14 cellular contexts compared by ENCODE assay signal in the genomic region with DNA sequence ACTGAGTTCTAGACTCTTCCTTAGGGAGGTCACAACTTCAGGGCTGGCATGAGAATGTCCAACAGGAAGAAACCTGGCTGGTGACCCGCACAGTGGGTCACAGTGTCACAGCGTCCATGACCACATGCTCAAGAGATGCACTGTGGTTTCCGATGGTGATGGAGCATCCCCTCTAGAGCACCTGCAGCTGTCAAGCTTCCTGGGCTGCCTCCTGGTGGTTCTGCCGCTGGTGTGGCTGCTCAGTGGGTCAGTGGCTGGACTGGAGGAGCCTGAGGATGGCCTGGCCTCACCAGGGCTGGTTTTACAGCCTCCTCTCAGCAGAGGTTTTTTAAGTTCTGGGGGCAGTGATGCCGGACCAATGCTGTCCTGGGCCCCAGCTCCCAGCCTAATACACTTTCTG.
"Had no signal": no experiment of that assay in that cellular context is flagged by ENCODE, and none has a peak within 500 bp of the region (broad histone marks: within the 10 kb centered on the region; RNA-seq: fewer than 3 reads in every experiment).

No MANE protein-coding gene starts in this region.

- H3K9me3 Mint-ChIP-seq: activated naive CD4-positive, alpha-beta T cell treated with anti-CD3 and anti-CD28 coated beads, Interleukin-2, amount 10 ng/mL, durations not matched to agents 7 days and 5 days; activated T-helper 2 cell treated with anti-CD3 and anti-CD28 coated beads, Interferon-gamma antibody, Interleukin-2, Interleukin-4, amounts not matched to agents 10 μg/mL and 5 μg/mL and 100 μg/mL, durations not matched to agents 14 hours and 24 hours and 36 hours; neural crest cell had no signal

- H3K4me1 Mint-ChIP-seq: activated naive CD4-positive, alpha-beta T cell treated with anti-CD3 and anti-CD28 coated beads, Interleukin-2, amount 10 ng/mL, durations not matched to agents 7 days and 5 days had no signal

- H3K4me3 Mint-ChIP-seq: activated naive CD4-positive, alpha-beta T cell treated with anti-CD3 and anti-CD28 coated beads, Interleukin-2, amount 10 ng/mL, durations not matched to agents 7 days and 5 days; neural crest cell had no signal

- H3K4me3 ChIP-seq: cardiac muscle cell, pancreas, stomach, thyroid gland had no signal

- DNase-seq: activated CD4-positive, alpha-beta T cell treated with anti-CD3 and anti-CD28 coated beads for 1 hour; activated CD4-positive, alpha-beta T cell treated with anti-CD3 and anti-CD28 coated beads, Interleukin-2, amount 50 U/mL, for 4 hours; activated naive CD4-positive, alpha-beta T cell treated with anti-CD3 and anti-CD28 coated beads, Interleukin-2, amount 10 ng/mL, durations not matched to agents 7 days and 5 days; midbrain; stimulated activated CD4-positive, alpha-beta T cell treated with anti-CD3 and anti-CD28 coated beads, Interleukin-12 subunit alpha, Interleukin-12 subunit beta, amount 100 ng/mL, for 4 hours; stimulated activated CD4-positive, alpha-beta T cell treated with anti-CD3 and anti-CD28 coated beads, Interleukin-2, amount 100 ng/mL, for 24 hours; stomach; T-helper 9 cell; thyroid gland had no signal

- H3K27me3 ChIP-seq: cardiac muscle cell, pancreas, stomach, thyroid gland had no signal

- ATAC-seq: esophagus mucosa, pancreas had no signal

- H3K27ac Mint-ChIP-seq: activated naive CD4-positive, alpha-beta T cell treated with anti-CD3 and anti-CD28 coated beads, Interleukin-2, amount 10 ng/mL, durations not matched to agents 7 days and 5 days; activated T-helper 2 cell treated with anti-CD3 and anti-CD28 coated beads, Interferon-gamma antibody, Interleukin-2, Interleukin-4, amounts not matched to agents 10 μg/mL and 5 μg/mL and 100 μg/mL, durations not matched to agents 14 hours and 24 hours and 36 hours had no signal

- H3K27ac ChIP-seq: cardiac muscle cell, pancreas, stomach, thyroid gland had no signal

- H3K36me3 Mint-ChIP-seq: activated naive CD4-positive, alpha-beta T cell treated with anti-CD3 and anti-CD28 coated beads, Interleukin-2, amount 10 ng/mL, durations not matched to agents 7 days and 5 days had no signal

- H3K9me3 ChIP-seq: pancreas, stomach, thyroid gland had no signal
